ENCODE assay signal across 20 cellular contexts in genomic region chr10:46254007-46254383, GRCh38. TPM values are rescaled to one million over a fixed set of nuclear protein-coding genes. Genes with fewer than 3 reads are reported as not detected.
DNase-seq lines count a peak whose midpoint lies in the region; ATAC-seq and TF ChIP-seq lines count a peak whose summit lies in the region.
"Had no signal": no experiment of that assay in that cellular context is flagged by ENCODE, and none has a peak within 500 bp of the region (broad histone marks: within the 10 kb centered on the region; RNA-seq: fewer than 3 reads in every experiment).

No MANE protein-coding gene starts in this region.

- H3K27ac ChIP-seq in colonic mucosa: no peak overlapping the region
- H3K27ac ChIP-seq: 22Rv1; A549; BLaER1 treated with 17β-estradiol and CSF1 and Interleukin-3, amounts not matched to agents 10 nM and 100 nM; C4-2B had no signal

- H3K27me3 Mint-ChIP-seq in osteocyte (ENCODE audit: unreplicated experiment): peaks cover 20% of the 10 kb centered on the region
- H3K27me3 Mint-ChIP-seq: B cell; CD4-positive, alpha-beta T cell had no signal

- TF ChIP-seq CTCF in colonic mucosa (IDR thresholded peaks at IDR 0.05) (no peak), osteocyte (IDR thresholded peaks at IDR 0.05) (no peak)

- no peak overlapping the region for H3K9ac ChIP-seq in colonic mucosa (ENCODE audit: low read depth in 2 of 2, low read length in 2 of 2)
- H3K9ac ChIP-seq: BLaER1 treated with 17β-estradiol and CSF1 and Interleukin-3, amounts not matched to agents 10 nM and 100 nM had no signal

- H3K9me3 Mint-ChIP-seq in activated naive CD4-positive, alpha-beta T cell treated with anti-CD3 and anti-CD28 coated beads, Interleukin-2, amount 50 U/mL, for 72 hours: no peaks in the 10 kb centered on the region
- H3K9me3 Mint-ChIP-seq in osteocyte (ENCODE audit: unreplicated experiment): no peaks in the 10 kb centered on the region
- H3K9me3 Mint-ChIP-seq: CD4-positive, alpha-beta T cell; CD8-positive, alpha-beta T cell had no signal

- no peak for ATAC-seq in activated naive CD4-positive, alpha-beta T cell treated with anti-CD3 and anti-CD28 coated beads, Interleukin-2, amount 50 U/mL, for 72 hours
- no peak for ATAC-seq in left lobe of liver
- ATAC-seq: A549; CD8-positive, alpha-beta T cell had no signal

- no peaks in the 10 kb centered on the region for H3K4me1 ChIP-seq in colonic mucosa

- DNase-seq in activated naive CD4-positive, alpha-beta T cell treated with Interleukin-2 at 50 U/mL for 16 hours: peak; percentile 1
- DNase-seq in activated naive CD4-positive, alpha-beta T cell treated with anti-CD3 and anti-CD28 coated beads, Interleukin-2, amount 50 U/mL, for 72 hours (ENCODE audit: low spot score in 2 of 2): no peak
- peak; percentile 10 for DNase-seq in colonic mucosa
- DNase-seq in left lobe of liver (ENCODE audit: low spot score): peak; percentile 46
- peak; percentile 66 for DNase-seq in osteocyte (ENCODE audit: extremely low spot score, unreplicated experiment)
- DNase-seq in NCI-H345 (lab: John Stamatoyannopoulos, UW): no peak
- DNase-seq in Kasumi-1 (lab: John Stamatoyannopoulos, UW): no peak
- no peak for DNase-seq in retina
- DNase-seq: AML-193; Caco-2; Calu3; CD4-positive, alpha-beta T cell; CD8-positive, alpha-beta T cell; DMS79 treated with DMSO at 0.1 percent for 48 hours; GF-D8 had no signal

- intact Hi-C loops in colonic mucosa (cut with DNase I): no loop called here

- no peak overlapping the region for H3K4me3 Mint-ChIP-seq in osteocyte (ENCODE audit: unreplicated experiment)
- H3K4me3 Mint-ChIP-seq: B cell; CD4-positive, alpha-beta T cell; CD8-positive, alpha-beta T cell had no signal

- H3K27ac Mint-ChIP-seq in activated naive CD4-positive, alpha-beta T cell treated with anti-CD3 and anti-CD28 coated beads, Interleukin-2, amount 50 U/mL, for 72 hours: no peak overlapping the region
- H3K27ac Mint-ChIP-seq in osteocyte (ENCODE audit: unreplicated experiment): no peak overlapping the region
- H3K27ac Mint-ChIP-seq: B cell; CD8-positive, alpha-beta T cell had no signal

- no peaks in the 10 kb centered on the region for H3K9me3 ChIP-seq in colonic mucosa
- H3K9me3 ChIP-seq: A549; BLaER1 treated with 17β-estradiol and CSF1 and Interleukin-3, amounts not matched to agents 10 nM and 100 nM; Caco-2 had no signal

- H3K4me1 Mint-ChIP-seq in osteocyte (ENCODE audit: unreplicated experiment): no peaks in the 10 kb centered on the region

- no peaks in the 10 kb centered on the region for H3K27me3 ChIP-seq in colonic mucosa
- H3K27me3 ChIP-seq: BLaER1 treated with 17β-estradiol and CSF1 and Interleukin-3, amounts not matched to agents 10 nM and 100 nM had no signal

- no peak overlapping the region for H3K4me3 ChIP-seq in colonic mucosa
- H3K4me3 ChIP-seq: A549; BLaER1 treated with 17β-estradiol and CSF1 and Interleukin-3, amounts not matched to agents 10 nM and 100 nM had no signal

- no peaks in the 10 kb centered on the region for H3K36me3 Mint-ChIP-seq in activated naive CD4-positive, alpha-beta T cell treated with anti-CD3 and anti-CD28 coated beads, Interleukin-2, amount 50 U/mL, for 72 hours
- no peaks in the 10 kb centered on the region for H3K36me3 Mint-ChIP-seq in osteocyte (ENCODE audit: unreplicated experiment)

- H3K36me3 ChIP-seq in colonic mucosa: no peaks in the 10 kb centered on the region

RNA-seq across cellular contexts. Expression of gene ANTXRL, which starts 32.8 kb away (rescaled TPM):
- not detected for total RNA-seq in activated naive CD4-positive, alpha-beta T cell treated with anti-CD3 and anti-CD28 coated beads, Interleukin-2, amount 50 U/mL, for 72 hours
- total RNA-seq in colonic mucosa (not detected), left lobe of liver (not detected), osteocyte (not detected in 2 replicates)
- total RNA-seq: B cell; Caco-2; Calu3; CD4-positive, alpha-beta T cell; CD8-positive, alpha-beta T cell had no signal

Comparison
In these comparisons a context has a peak if more than half of its experiments do, and no peak if none do; other contexts are left out.
1. DNase-seq: peak in activated naive CD4-positive, alpha-beta T cell treated with Interleukin-2 at 50 U/mL for 16 hours (single experiment), colonic mucosa (single experiment), left lobe of liver (single experiment) and osteocyte (single experiment); none in activated naive CD4-positive, alpha-beta T cell treated with anti-CD3 and anti-CD28 coated beads, Interleukin-2, amount 50 U/mL, for 72 hours (0 of 2), NCI-H345 (single experiment), Kasumi-1 (0 of 2) and retina (single experiment).